ENCODE assay signal across 23 cellular contexts in the genomic region with DNA sequence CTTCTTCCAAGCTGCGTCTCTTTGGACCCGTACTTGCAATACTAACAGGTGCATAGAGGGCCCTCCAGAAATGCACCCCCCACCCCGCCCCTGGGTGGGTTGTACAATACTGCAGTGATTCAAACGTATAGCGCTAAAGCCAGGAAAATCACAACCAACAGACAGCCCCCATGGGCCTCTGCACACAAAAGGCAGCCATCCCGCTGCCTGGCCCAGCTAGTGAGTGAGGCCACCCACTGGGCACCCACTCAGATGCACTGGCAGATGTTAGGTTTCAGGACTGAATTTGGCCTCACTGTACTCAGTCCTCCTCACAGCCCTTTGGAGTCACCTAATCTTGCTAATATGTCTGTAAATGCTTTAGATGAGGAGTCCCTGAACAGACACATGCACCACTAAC.
"Had no signal": no experiment of that assay in that cellular context is flagged by ENCODE, and none has a peak within 500 bp of the region (broad histone marks: within the 10 kb centered on the region; RNA-seq: fewer than 3 reads in every experiment).

No MANE protein-coding gene starts in this region.

- H3K27me3 ChIP-seq: Peyer's patch, SJCRH30 had no signal

- H3K4me2 ChIP-seq: SK-N-SH had no signal

- DNase-seq: activated CD4-positive, alpha-beta memory T cell treated with anti-CD3 and anti-CD28 coated beads for 36 hours; activated CD4-positive, alpha-beta T cell treated with anti-CD3 and anti-CD28 coated beads, Interleukin-2, amount 10 ng/mL, durations not matched to agents 7 days and 5 days; activated CD4-positive, CD25-positive, alpha-beta regulatory T cell; activated CD8-positive, alpha-beta memory T cell treated with anti-CD3 and anti-CD28 coated beads, Interleukin-2, amount 50 U/mL, for 4 hours; activated gamma-delta T cell treated with Interleukin-2 at 50 U/mL for 16 hours; activated naive CD4-positive, alpha-beta T cell treated with anti-CD3 and anti-CD28 coated beads, Interleukin-2, amount 10 ng/mL, durations not matched to agents 7 days and 5 days; activated naive CD8-positive, alpha-beta T cell treated with anti-CD3 and anti-CD28 coated beads for 36 hours; activated T-cell treated with anti-CD3 and anti-CD28 coated beads, Interleukin-2, amount 50 U/mL, for 72 hours; MG63; MV-4-11; NCI-H1092 treated with DMSO at 0.1 percent for 48 hours; NCI-H1417 treated with DMSO at 0.1 percent for 48 hours; NCI-H1694; NCI-H2029 treated with DMSO at 0.1 percent for 48 hours; NK-92 treated with Interleukin-12 subunit alpha and Interleukin-12 subunit beta, amount 100 ng/mL, for 24 hours; Peyer's patch; Right ventricle myocardium superior; SJCRH30; T-helper 1 cell had no signal

- H3K27ac ChIP-seq: Peyer's patch, RWPE1, SJCRH30, VCaP had no signal

- H3K9me2 ChIP-seq: SK-N-SH had no signal

- H3K4me1 ChIP-seq: Peyer's patch had no signal

- H3K27ac Mint-ChIP-seq: activated CD4-positive, alpha-beta memory T cell treated with anti-CD3 and anti-CD28 coated beads for 36 hours; activated CD4-positive, alpha-beta T cell treated with anti-CD3 and anti-CD28 coated beads, Interleukin-2, amount 10 ng/mL, durations not matched to agents 7 days and 5 days; activated naive CD4-positive, alpha-beta T cell treated with anti-CD3 and anti-CD28 coated beads, Interleukin-2, amount 10 ng/mL, durations not matched to agents 7 days and 5 days; activated naive CD8-positive, alpha-beta T cell treated with anti-CD3 and anti-CD28 coated beads for 36 hours; activated T-cell treated with anti-CD3 and anti-CD28 coated beads, Interleukin-2, amount 50 U/mL, for 72 hours; activated T-helper 2 cell treated with anti-CD3 and anti-CD28 coated beads, Interferon-gamma antibody, Interleukin-2, Interleukin-4, amounts not matched to agents 10 μg/mL and 5 μg/mL and 100 μg/mL, durations not matched to agents 14 hours and 24 hours and 36 hours had no signal

- H3K9me3 Mint-ChIP-seq: activated CD4-positive, alpha-beta memory T cell treated with anti-CD3 and anti-CD28 coated beads for 36 hours; activated CD4-positive, alpha-beta T cell treated with anti-CD3 and anti-CD28 coated beads, Interleukin-2, amount 10 ng/mL, durations not matched to agents 7 days and 5 days; activated naive CD4-positive, alpha-beta T cell treated with anti-CD3 and anti-CD28 coated beads, Interleukin-2, amount 10 ng/mL, durations not matched to agents 7 days and 5 days; activated naive CD8-positive, alpha-beta T cell treated with anti-CD3 and anti-CD28 coated beads for 36 hours; activated T-cell treated with anti-CD3 and anti-CD28 coated beads, Interleukin-2, amount 50 U/mL, for 72 hours; activated T-helper 2 cell treated with anti-CD3 and anti-CD28 coated beads, Interferon-gamma antibody, Interleukin-2, Interleukin-4, amounts not matched to agents 10 μg/mL and 5 μg/mL and 100 μg/mL, durations not matched to agents 14 hours and 24 hours and 36 hours had no signal

- ATAC-seq: activated T-cell treated with anti-CD3 and anti-CD28 coated beads, Interleukin-2, amount 50 U/mL, for 72 hours had no signal

- H3K4me3 ChIP-seq: MG63, Peyer's patch, SJCRH30 had no signal

- H3K9me3 ChIP-seq: MG63, Peyer's patch, SJCRH30, SK-N-SH had no signal

- H3K36me3 ChIP-seq: MG63, Peyer's patch, SJCRH30 had no signal

- H3K4me1 Mint-ChIP-seq: activated CD4-positive, alpha-beta T cell treated with anti-CD3 and anti-CD28 coated beads, Interleukin-2, amount 10 ng/mL, durations not matched to agents 7 days and 5 days; activated naive CD4-positive, alpha-beta T cell treated with anti-CD3 and anti-CD28 coated beads, Interleukin-2, amount 10 ng/mL, durations not matched to agents 7 days and 5 days; activated naive CD8-positive, alpha-beta T cell treated with anti-CD3 and anti-CD28 coated beads for 36 hours had no signal

- H3K36me3 Mint-ChIP-seq: activated CD4-positive, alpha-beta memory T cell treated with anti-CD3 and anti-CD28 coated beads for 36 hours; activated naive CD4-positive, alpha-beta T cell treated with anti-CD3 and anti-CD28 coated beads, Interleukin-2, amount 10 ng/mL, durations not matched to agents 7 days and 5 days; activated naive CD8-positive, alpha-beta T cell treated with anti-CD3 and anti-CD28 coated beads for 36 hours had no signal

- H3K4me3 Mint-ChIP-seq: activated CD4-positive, alpha-beta memory T cell treated with anti-CD3 and anti-CD28 coated beads for 36 hours; activated CD4-positive, alpha-beta T cell treated with anti-CD3 and anti-CD28 coated beads, Interleukin-2, amount 10 ng/mL, durations not matched to agents 7 days and 5 days; activated naive CD4-positive, alpha-beta T cell treated with anti-CD3 and anti-CD28 coated beads, Interleukin-2, amount 10 ng/mL, durations not matched to agents 7 days and 5 days; activated naive CD8-positive, alpha-beta T cell treated with anti-CD3 and anti-CD28 coated beads for 36 hours; activated T-cell treated with anti-CD3 and anti-CD28 coated beads, Interleukin-2, amount 50 U/mL, for 72 hours had no signal
